ENCODE assay signal across 1 cellular context in the genomic region with DNA sequence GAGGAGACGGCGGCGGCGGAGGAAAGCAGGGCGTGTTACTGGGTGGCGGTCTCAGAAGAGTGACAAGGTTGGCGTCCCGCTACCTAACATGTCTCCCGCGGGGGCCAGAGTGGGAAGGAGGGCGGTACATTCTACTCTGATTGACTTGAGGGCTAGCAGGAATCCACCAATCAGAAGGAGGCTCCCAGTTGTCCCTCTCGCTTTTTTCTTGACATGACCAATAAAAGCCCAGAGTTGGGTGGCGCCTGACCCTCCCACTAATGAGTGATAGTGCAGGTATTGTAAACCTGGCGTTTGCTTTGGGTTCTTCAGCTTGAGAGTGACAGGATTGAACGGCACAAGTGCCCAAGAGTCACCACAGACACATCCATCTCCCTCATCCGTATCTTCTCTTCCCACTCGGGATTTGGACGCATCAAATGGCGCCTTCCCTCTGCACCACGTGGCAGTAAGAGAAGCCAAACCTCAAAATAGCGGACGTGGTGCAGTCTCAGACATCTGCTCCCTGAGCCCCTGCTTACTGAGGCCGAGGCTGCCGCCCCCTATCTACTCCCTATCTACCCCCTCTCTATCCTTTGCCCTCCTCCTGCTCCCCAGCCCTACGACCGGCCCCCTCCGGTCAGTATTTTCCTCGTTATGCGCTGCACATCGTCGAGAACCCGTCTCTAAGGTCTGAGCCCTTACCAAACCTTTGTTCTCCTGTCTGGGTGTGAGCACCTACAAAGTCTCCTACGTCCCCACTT.
TF ChIP-seq lines count a peak whose summit lies in the region.

No MANE protein-coding gene starts in this region.

TF ChIP-seq in HepG2, 621 proteins besides CTCF, POLR2A, EP300 and RAD21 (continued from another document and continues in another):
- TF ChIP-seq, protein P1, sequence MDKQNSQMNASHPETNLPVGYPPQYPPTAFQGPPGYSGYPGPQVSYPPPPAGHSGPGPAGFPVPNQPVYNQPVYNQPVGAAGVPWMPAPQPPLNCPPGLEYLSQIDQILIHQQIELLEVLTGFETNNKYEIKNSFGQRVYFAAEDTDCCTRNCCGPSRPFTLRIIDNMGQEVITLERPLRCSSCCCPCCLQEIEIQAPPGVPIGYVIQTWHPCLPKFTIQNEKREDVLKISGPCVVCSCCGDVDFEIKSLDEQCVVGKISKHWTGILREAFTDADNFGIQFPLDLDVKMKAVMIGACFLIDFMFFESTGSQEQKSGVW (CRISPR knock-in tag; IDR thresholded peaks at IDR 0.05; ENCODE audit: borderline replicate concordance) = no peak
- TF ChIP-seq ZNF282 (IDR thresholded peaks at IDR 0.05; ENCODE audit: partially characterized antibody) (no peak), TSC22D2 (CRISPR knock-in tag; IDR thresholded peaks at IDR 0.05; ENCODE audit: borderline replicate concordance) (no peak; the same call in 1 of the 2 replicates), NFIB (CRISPR knock-in tag; IDR thresholded peaks at IDR 0.05; ENCODE audit: borderline replicate concordance) (no peak), MAFK (conservative IDR thresholded peaks at IDR 0.05 in 1 of 2, IDR thresholded peaks at IDR 0.05 in 1 of 2; ENCODE audit: low read length in 2 of 2) (no peak), ZNF768 (CRISPR knock-in tag; IDR thresholded peaks at IDR 0.05) (no peak), ZNF3 (CRISPR knock-in tag; IDR thresholded peaks at IDR 0.05) (no peak; the same call in 1 of the 2 replicates), DPF2 (CRISPR knock-in tag; IDR thresholded peaks at IDR 0.05; ENCODE audit: borderline replicate concordance, low read depth) (no peak), ZNF629 (CRISPR knock-in tag; conservative IDR thresholded peaks at IDR 0.05) (no peak), ZMYM4 (CRISPR knock-in tag; IDR thresholded peaks at IDR 0.05) (peak; percentile 49; the same call in 1 of the 2 replicates), ZNF253 (CRISPR knock-in tag; IDR thresholded peaks at IDR 0.05; ENCODE audit: borderline replicate concordance) (peak; percentile 67; the same call in 1 of the 2 replicates), NBN (conservative IDR thresholded peaks at IDR 0.05) (no peak), CBX1 (IDR thresholded peaks at IDR 0.05; ENCODE audit: low read depth) (no peak), NFE2 (CRISPR knock-in tag; IDR thresholded peaks at IDR 0.05) (no peak), ZNF292 (CRISPR knock-in tag; IDR thresholded peaks at IDR 0.05; ENCODE audit: borderline replicate concordance, low read depth) (peak; percentile 52; the same call in 1 of the 2 replicates), ZSCAN12 (CRISPR knock-in tag; IDR thresholded peaks at IDR 0.05) (no peak), ZNF124 (CRISPR knock-in tag; IDR thresholded peaks at IDR 0.05) (no peak), ZMAT3 (CRISPR knock-in tag; conservative IDR thresholded peaks at IDR 0.05) (peak; percentile 88; the same call in 1 of the 2 replicates), TAF1 (CRISPR knock-in tag; IDR thresholded peaks at IDR 0.05) (peak; percentile 71; the same call in 1 of the 2 replicates), SP5 (CRISPR knock-in tag; IDR thresholded peaks at IDR 0.05; ENCODE audit: borderline replicate concordance, low read depth) (peak; percentile 54; the same call in 1 of the 2 replicates), LCORL (IDR thresholded peaks at IDR 0.05) (no peak), LCORL (CRISPR knock-in tag; IDR thresholded peaks at IDR 0.05) (peak; percentile 49; the same call in 1 of the 2 replicates), PTBP1 (IDR thresholded peaks at IDR 0.05; ENCODE audit: low read depth, low read length, poor library complexity, severe bottlenecking) (no peak)
- TF ChIP-seq, protein P2, sequence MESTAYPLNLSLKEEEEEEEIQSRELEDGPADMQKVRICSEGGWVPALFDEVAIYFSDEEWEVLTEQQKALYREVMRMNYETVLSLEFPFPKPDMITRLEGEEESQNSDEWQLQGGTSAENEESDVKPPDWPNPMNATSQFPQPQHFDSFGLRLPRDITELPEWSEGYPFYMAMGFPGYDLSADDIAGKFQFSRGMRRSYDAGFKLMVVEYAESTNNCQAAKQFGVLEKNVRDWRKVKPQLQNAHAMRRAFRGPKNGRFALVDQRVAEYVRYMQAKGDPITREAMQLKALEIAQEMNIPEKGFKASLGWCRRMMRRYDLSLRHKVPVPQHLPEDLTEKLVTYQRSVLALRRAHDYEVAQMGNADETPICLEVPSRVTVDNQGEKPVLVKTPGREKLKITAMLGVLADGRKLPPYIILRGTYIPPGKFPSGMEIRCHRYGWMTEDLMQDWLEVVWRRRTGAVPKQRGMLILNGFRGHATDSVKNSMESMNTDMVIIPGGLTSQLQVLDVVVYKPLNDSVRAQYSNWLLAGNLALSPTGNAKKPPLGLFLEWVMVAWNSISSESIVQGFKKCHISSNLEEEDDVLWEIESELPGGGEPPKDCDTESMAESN (CRISPR knock-in tag; conservative IDR thresholded peaks at IDR 0.05) = no peak
- TF ChIP-seq, protein P3, sequence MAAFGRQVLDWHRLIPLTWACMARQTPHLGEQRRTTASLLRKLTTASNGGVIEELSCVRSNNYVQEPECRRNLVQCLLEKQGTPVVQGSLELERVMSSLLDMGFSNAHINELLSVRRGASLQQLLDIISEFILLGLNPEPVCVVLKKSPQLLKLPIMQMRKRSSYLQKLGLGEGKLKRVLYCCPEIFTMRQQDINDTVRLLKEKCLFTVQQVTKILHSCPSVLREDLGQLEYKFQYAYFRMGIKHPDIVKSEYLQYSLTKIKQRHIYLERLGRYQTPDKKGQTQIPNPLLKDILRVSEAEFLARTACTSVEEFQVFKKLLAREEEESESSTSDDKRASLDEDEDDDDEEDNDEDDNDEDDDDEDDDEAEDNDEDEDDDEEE (CRISPR knock-in tag; IDR thresholded peaks at IDR 0.05) = no peak
- TF ChIP-seq, protein P4, sequence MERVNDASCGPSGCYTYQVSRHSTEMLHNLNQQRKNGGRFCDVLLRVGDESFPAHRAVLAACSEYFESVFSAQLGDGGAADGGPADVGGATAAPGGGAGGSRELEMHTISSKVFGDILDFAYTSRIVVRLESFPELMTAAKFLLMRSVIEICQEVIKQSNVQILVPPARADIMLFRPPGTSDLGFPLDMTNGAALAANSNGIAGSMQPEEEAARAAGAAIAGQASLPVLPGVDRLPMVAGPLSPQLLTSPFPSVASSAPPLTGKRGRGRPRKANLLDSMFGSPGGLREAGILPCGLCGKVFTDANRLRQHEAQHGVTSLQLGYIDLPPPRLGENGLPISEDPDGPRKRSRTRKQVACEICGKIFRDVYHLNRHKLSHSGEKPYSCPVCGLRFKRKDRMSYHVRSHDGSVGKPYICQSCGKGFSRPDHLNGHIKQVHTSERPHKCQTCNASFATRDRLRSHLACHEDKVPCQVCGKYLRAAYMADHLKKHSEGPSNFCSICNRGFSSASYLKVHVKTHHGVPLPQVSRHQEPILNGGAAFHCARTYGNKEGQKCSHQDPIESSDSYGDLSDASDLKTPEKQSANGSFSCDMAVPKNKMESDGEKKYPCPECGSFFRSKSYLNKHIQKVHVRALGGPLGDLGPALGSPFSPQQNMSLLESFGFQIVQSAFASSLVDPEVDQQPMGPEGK (CRISPR knock-in tag; IDR thresholded peaks at IDR 0.05) = peak; percentile 8
- TF ChIP-seq, protein P5, sequence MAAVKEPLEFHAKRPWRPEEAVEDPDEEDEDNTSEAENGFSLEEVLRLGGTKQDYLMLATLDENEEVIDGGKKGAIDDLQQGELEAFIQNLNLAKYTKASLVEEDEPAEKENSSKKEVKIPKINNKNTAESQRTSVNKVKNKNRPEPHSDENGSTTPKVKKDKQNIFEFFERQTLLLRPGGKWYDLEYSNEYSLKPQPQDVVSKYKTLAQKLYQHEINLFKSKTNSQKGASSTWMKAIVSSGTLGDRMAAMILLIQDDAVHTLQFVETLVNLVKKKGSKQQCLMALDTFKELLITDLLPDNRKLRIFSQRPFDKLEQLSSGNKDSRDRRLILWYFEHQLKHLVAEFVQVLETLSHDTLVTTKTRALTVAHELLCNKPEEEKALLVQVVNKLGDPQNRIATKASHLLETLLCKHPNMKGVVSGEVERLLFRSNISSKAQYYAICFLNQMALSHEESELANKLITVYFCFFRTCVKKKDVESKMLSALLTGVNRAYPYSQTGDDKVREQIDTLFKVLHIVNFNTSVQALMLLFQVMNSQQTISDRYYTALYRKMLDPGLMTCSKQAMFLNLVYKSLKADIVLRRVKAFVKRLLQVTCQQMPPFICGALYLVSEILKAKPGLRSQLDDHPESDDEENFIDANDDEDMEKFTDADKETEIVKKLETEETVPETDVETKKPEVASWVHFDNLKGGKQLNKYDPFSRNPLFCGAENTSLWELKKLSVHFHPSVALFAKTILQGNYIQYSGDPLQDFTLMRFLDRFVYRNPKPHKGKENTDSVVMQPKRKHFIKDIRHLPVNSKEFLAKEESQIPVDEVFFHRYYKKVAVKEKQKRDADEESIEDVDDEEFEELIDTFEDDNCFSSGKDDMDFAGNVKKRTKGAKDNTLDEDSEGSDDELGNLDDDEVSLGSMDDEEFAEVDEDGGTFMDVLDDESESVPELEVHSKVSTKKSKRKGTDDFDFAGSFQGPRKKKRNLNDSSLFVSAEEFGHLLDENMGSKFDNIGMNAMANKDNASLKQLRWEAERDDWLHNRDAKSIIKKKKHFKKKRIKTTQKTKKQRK (IDR thresholded peaks at IDR 0.05; ENCODE audit: low read length) = peak; percentile 74; the same call in 1 of the 2 replicates
- TF ChIP-seq, protein P6, sequence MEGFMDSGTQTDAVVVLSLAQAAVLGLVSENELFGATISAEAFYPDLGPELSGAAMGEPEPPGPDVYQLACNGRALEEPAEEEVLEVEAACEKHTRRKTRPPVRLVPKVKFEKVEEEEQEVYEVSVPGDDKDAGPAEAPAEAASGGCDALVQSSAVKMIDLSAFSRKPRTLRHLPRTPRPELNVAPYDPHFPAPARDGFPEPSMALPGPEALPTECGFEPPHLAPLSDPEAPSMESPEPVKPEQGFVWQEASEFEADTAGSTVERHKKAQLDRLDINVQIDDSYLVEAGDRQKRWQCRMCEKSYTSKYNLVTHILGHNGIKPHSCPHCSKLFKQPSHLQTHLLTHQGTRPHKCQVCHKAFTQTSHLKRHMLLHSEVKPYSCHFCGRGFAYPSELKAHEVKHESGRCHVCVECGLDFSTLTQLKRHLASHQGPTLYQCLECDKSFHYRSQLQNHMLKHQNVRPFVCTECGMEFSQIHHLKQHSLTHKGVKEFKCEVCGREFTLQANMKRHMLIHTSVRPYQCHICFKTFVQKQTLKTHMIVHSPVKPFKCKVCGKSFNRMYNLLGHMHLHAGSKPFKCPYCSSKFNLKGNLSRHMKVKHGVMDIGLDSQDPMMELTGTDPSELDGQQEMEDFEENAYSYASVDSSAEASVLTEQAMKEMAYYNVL (CRISPR knock-in tag; IDR thresholded peaks at IDR 0.05; ENCODE audit: borderline replicate concordance) = peak; percentile 37; the same call in 1 of the 2 replicates
- TF ChIP-seq, protein P7, sequence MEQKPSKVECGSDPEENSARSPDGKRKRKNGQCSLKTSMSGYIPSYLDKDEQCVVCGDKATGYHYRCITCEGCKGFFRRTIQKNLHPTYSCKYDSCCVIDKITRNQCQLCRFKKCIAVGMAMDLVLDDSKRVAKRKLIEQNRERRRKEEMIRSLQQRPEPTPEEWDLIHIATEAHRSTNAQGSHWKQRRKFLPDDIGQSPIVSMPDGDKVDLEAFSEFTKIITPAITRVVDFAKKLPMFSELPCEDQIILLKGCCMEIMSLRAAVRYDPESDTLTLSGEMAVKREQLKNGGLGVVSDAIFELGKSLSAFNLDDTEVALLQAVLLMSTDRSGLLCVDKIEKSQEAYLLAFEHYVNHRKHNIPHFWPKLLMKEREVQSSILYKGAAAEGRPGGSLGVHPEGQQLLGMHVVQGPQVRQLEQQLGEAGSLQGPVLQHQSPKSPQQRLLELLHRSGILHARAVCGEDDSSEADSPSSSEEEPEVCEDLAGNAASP (CRISPR knock-in tag; IDR thresholded peaks at IDR 0.05; ENCODE audit: borderline replicate concordance) = peak; percentile 12; the same call in 1 of the 2 replicates
- TF ChIP-seq, protein P8, sequence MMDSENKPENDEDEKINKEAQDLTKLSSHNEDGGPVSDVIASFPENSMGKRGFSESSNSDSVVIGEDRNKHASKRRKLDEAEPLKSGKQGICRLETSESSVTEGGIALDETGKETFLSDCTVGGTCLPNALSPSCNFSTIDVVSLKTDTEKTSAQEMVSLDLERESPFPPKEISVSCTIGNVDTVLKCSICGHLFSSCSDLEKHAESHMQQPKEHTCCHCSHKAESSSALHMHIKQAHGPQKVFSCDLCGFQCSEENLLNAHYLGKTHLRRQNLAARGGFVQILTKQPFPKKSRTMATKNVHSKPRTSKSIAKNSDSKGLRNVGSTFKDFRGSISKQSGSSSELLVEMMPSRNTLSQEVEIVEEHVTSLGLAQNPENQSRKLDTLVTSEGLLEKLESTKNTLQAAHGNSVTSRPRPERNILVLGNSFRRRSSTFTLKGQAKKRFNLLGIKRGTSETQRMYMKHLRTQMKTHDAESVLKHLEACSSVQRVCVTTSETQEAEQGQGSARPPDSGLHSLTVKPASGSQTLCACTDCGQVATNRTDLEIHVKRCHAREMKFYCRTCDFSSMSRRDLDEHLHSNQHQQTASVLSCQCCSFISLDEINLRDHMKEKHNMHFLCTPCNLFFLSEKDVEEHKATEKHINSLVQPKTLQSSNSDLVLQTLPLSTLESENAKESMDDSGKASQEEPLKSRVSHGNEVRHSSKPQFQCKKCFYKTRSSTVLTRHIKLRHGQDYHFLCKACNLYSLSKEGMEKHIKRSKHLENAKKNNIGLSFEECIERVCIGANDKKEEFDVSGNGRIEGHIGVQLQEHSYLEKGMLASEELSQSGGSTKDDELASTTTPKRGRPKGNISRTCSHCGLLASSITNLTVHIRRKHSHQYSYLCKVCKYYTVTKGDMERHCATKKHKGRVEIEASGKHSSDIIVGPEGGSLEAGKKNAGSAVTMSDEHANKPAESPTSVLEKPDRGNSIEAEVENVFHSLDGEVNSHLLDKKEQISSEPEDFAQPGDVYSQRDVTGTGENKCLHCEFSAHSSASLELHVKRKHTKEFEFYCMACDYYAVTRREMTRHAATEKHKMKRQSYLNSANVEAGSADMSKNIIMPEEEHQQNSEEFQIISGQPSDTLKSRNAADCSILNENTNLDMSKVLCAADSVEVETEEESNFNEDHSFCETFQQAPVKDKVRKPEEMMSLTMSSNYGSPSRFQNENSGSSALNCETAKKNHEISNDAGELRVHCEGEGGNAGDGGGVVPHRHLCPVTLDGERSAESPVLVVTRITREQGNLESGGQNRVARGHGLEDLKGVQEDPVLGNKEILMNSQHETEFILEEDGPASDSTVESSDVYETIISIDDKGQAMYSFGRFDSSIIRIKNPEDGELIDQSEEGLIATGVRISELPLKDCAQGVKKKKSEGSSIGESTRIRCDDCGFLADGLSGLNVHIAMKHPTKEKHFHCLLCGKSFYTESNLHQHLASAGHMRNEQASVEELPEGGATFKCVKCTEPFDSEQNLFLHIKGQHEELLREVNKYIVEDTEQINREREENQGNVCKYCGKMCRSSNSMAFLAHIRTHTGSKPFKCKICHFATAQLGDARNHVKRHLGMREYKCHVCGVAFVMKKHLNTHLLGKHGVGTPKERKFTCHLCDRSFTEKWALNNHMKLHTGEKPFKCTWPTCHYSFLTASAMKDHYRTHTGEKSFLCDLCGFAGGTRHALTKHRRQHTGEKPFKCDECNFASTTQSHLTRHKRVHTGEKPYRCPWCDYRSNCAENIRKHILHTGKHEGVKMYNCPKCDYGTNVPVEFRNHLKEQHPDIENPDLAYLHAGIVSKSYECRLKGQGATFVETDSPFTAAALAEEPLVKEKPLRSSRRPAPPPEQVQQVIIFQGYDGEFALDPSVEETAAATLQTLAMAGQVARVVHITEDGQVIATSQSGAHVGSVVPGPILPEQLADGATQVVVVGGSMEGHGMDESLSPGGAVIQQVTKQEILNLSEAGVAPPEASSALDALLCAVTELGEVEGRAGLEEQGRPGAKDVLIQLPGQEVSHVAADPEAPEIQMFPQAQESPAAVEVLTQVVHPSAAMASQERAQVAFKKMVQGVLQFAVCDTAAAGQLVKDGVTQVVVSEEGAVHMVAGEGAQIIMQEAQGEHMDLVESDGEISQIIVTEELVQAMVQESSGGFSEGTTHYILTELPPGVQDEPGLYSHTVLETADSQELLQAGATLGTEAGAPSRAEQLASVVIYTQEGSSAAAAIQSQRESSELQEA (CRISPR knock-in tag; IDR thresholded peaks at IDR 0.05; ENCODE audit: not compliant biosample characterization) = peak; percentile 73
